Comparison of ENCODE assay signal across 25 cellular contexts in genomic region chr17:81544281-81544974, GRCh38. TPM values are rescaled to one million over a fixed set of nuclear protein-coding genes. Genes with fewer than 3 reads are reported as not detected.
"Had no signal": no experiment of that assay in that cellular context is flagged by ENCODE, and none has a peak within 500 bp of the region (broad histone marks: within the 10 kb centered on the region; RNA-seq: fewer than 3 reads in every experiment).

No MANE protein-coding gene starts in this region.

- ATAC-seq: gastrocnemius medialis; lower lobe of right lung; naive thymus-derived CD8-positive, alpha-beta T cell; sciatic nerve; stimulated activated effector memory CD8-positive, alpha-beta T cell treated with anti-CD3 and anti-CD28 coated beads, Interleukin-12 subunit alpha, Interleukin-12 subunit beta, amount 100 ng/mL, for 72 hours had no signal

- H3K27me3 ChIP-seq: colonic mucosa, gastrocnemius medialis, stomach, thyroid gland, vagina had no signal

- H3K4me1 ChIP-seq: colonic mucosa, gastrocnemius medialis, lower lobe of right lung, parathyroid adenoma, stomach, thyroid gland, vagina had no signal

- H3K4me2 ChIP-seq: smooth muscle cell had no signal

- H3K79me2 ChIP-seq: parathyroid adenoma had no signal

- H3K9ac ChIP-seq: parathyroid adenoma had no signal

- H2AFZ ChIP-seq: parathyroid adenoma had no signal

- H3K27ac ChIP-seq: colonic mucosa, epithelial cell of prostate, gastrocnemius medialis, lower lobe of right lung, parathyroid adenoma, stomach, thyroid gland, vagina had no signal

- H3K9me3 ChIP-seq: colonic mucosa, gastrocnemius medialis, left ventricle myocardium inferior, lower lobe of right lung, stomach, thyroid gland, vagina had no signal

- FAIRE-seq: keratinocyte had no signal

- DNase-seq: colonic mucosa; effector CD8-positive, alpha-beta T cell; endodermal cell; foreskin fibroblast; gastrocnemius medialis; head of caudate nucleus; left ventricle myocardium inferior; lower lobe of right lung; naive thymus-derived CD8-positive, alpha-beta T cell; nephron progenitor cell; occipital lobe; stimulated activated CD4-positive, alpha-beta T cell treated with anti-CD3 and anti-CD28 coated beads, Interleukin-12 subunit alpha, Interleukin-12 subunit beta, amount 100 ng/mL, for 4 hours; stimulated activated CD4-positive, alpha-beta T cell treated with anti-CD3 and anti-CD28 coated beads, Interleukin-2, amount 100 ng/mL, for 24 hours; stimulated activated CD4-positive, alpha-beta T cell treated with anti-CD3 and anti-CD28 coated beads, Interleukin-4, amount 100 ng/mL, for 24 hours; stimulated activated naive CD4-positive, alpha-beta T cell treated with Interleukin-2 at 50 U/mL for 16 hours; stomach; thyroid gland; trophoblast cell had no signal

- H3K4me3 ChIP-seq: colonic mucosa, gastrocnemius medialis, left ventricle myocardium inferior, lower lobe of right lung, smooth muscle cell, stomach, thyroid gland, vagina had no signal

RNA-seq across cellular contexts. Expression of gene FSCN2, which starts 16.3 kb away (rescaled TPM):
- polyA plus RNA-seq: keratinocyte; naive thymus-derived CD8-positive, alpha-beta T cell had no signal
